ENCODE assay signal across 12 cellular contexts in genomic region chr14:100536721-100537700, GRCh38. TPM values are rescaled to one million over a fixed set of nuclear protein-coding genes. Genes with fewer than 3 reads are reported as not detected.
DNase-seq lines count a peak whose midpoint lies in the region; ATAC-seq and TF ChIP-seq lines count a peak whose summit lies in the region.
"Had no signal": no experiment of that assay in that cellular context is flagged by ENCODE, and none has a peak within 500 bp of the region (broad histone marks: within the 10 kb centered on the region; RNA-seq: fewer than 3 reads in every experiment).

No MANE protein-coding gene starts in this region.

- peak overlapping the region; percentile 41 for H3K27ac Mint-ChIP-seq in neural progenitor cell
- H3K27ac Mint-ChIP-seq: activated CD8-positive, alpha-beta T cell treated with anti-CD3 and anti-CD28 coated beads for 36 hours had no signal

- DNase-seq in 8988T = peak; percentile 14
- no peak for DNase-seq in esophagus muscularis mucosa (ENCODE audit: extremely low spot score)
- no peak for DNase-seq in neural progenitor cell (ENCODE audit: low spot score)
- DNase-seq in SHP77 treated with DMSO at 0.1 percent for 48 hours (lab: John Stamatoyannopoulos, UW) = no peak
- DNase-seq: activated CD8-positive, alpha-beta T cell treated with anti-CD3 and anti-CD28 coated beads for 36 hours; NCI-H1436 had no signal

- ATAC-seq in HG03108 (IDR thresholded peaks at IDR 0.05; ENCODE audit: unreplicated experiment) = no peak
- no peak for ATAC-seq in GM18867 (IDR thresholded peaks at IDR 0.05; ENCODE audit: unreplicated experiment)
- ATAC-seq in HG03460 (IDR thresholded peaks at IDR 0.05; ENCODE audit: unreplicated experiment) = no peak
- ATAC-seq: activated CD8-positive, alpha-beta T cell treated with anti-CD3 and anti-CD28 coated beads for 36 hours had no signal

- no peak overlapping the region for H3K4me2 ChIP-seq in neural progenitor cell

- H3K79me2 ChIP-seq in neural progenitor cell (ENCODE audit: low read depth) = no peaks in the 10 kb centered on the region

- TF ChIP-seq POLR2A in esophagus muscularis mucosa (IDR thresholded peaks at IDR 0.05; ENCODE audit: low read depth) = no peak

- H3K27me3 Mint-ChIP-seq in neural progenitor cell (ENCODE audit: insufficient read depth, low read depth) = peaks cover 9% of the 10 kb centered on the region
- H3K27me3 Mint-ChIP-seq: activated CD8-positive, alpha-beta T cell treated with anti-CD3 and anti-CD28 coated beads for 36 hours had no signal

- TF ChIP-seq CTCF in HEK293 (tag by site-specific recombination; IDR thresholded peaks at IDR 0.05) (no peak), esophagus muscularis mucosa (IDR thresholded peaks at IDR 0.05) (no peak), neural progenitor cell (IDR thresholded peaks at IDR 0.05) (no peak)

- H3K27me3 ChIP-seq in esophagus muscularis mucosa (no peaks in the 10 kb centered on the region), neural progenitor cell (no peaks in the 10 kb centered on the region)
- H3K27me3 ChIP-seq: vagina had no signal

- H3K4me3 ChIP-seq in HEK293 (ENCODE audit: low read depth, low read length) = no peak overlapping the region
- H3K4me3 ChIP-seq in esophagus muscularis mucosa = peak overlapping the region; percentile 18 to 41 (median 29)
- no peak overlapping the region for H3K4me3 ChIP-seq in neural progenitor cell
- H3K4me3 ChIP-seq: SK-N-MC had no signal

- H3K4me1 ChIP-seq in HEK293 (ENCODE audit: control insufficient read depth, insufficient read depth, low read length) = no peaks in the 10 kb centered on the region
- H3K4me1 ChIP-seq in esophagus muscularis mucosa = peaks cover 8 to 33% (median 26%) of the 10 kb centered on the region in 4 donors
- H3K4me1 ChIP-seq in neural progenitor cell = peaks cover 12% of the 10 kb centered on the region

- no peaks in the 10 kb centered on the region for H3K36me3 Mint-ChIP-seq in neural progenitor cell

- CTCF ChIA-PET in HEK293 (lab: Yijun Ruan, JAX) = interaction anchor here (0.7 kb wide), 1 partner anchor 211 kb away, joined by 3 read pairs; no protein-coding TSS in a partner anchor

- H3K4me1 Mint-ChIP-seq in neural progenitor cell = peaks cover 23% of the 10 kb centered on the region

- H2AFZ ChIP-seq in neural progenitor cell (replicated peaks) = no peak overlapping the region

- H3K36me3 ChIP-seq in HEK293 (ENCODE audit: control insufficient read depth in 2 of 2, insufficient read depth in 1 of 2, low read length in 2 of 2) = no peaks in the 10 kb centered on the region
- peaks cover 0 to 7% (median 1%) of the 10 kb centered on the region in 4 donors for H3K36me3 ChIP-seq in esophagus muscularis mucosa
- H3K36me3 ChIP-seq in neural progenitor cell = no peaks in the 10 kb centered on the region
- H3K36me3 ChIP-seq: vagina had no signal

- intact Hi-C loops in esophagus muscularis mucosa (cut with DNase I) = no loop called here

- no peak overlapping the region for H3K4me3 Mint-ChIP-seq in neural progenitor cell
- H3K4me3 Mint-ChIP-seq: activated CD8-positive, alpha-beta T cell treated with anti-CD3 and anti-CD28 coated beads for 36 hours had no signal

- H3K9ac ChIP-seq in neural progenitor cell = no peak overlapping the region

- H3K9me3 ChIP-seq in HEK293 (ENCODE audit: control insufficient read depth, insufficient read depth, low read depth, low read length) (no peaks in the 10 kb centered on the region), esophagus muscularis mucosa (no peaks in the 10 kb centered on the region), neural progenitor cell (ENCODE audit: low read depth) (no peaks in the 10 kb centered on the region)
- H3K9me3 ChIP-seq: vagina had no signal

- no peaks in the 10 kb centered on the region for H3K9me3 Mint-ChIP-seq in neural progenitor cell
- H3K9me3 Mint-ChIP-seq: activated CD8-positive, alpha-beta T cell treated with anti-CD3 and anti-CD28 coated beads for 36 hours had no signal

- H4K20me1 ChIP-seq in neural progenitor cell (ENCODE audit: low read depth) = no peaks in the 10 kb centered on the region

- TF ChIP-seq EP300 in esophagus muscularis mucosa (IDR thresholded peaks at IDR 0.05) = no peak

- H3F3A ChIP-seq in neural progenitor cell (ENCODE audit: low read depth) = no peaks in the 10 kb centered on the region

- POLR2A ChIA-PET in HEK293 (lab: Yijun Ruan, JAX) = no interaction called here

- WGBS in esophagus muscularis mucosa = 90% methylated on average over 37 of the region's 38 CpGs

- no peak overlapping the region for H3K27ac ChIP-seq in HEK293 (ENCODE audit: extremely low read depth, low read depth, low read length)
- peak overlapping the region; percentile 3 to 40 (median 20) for H3K27ac ChIP-seq in esophagus muscularis mucosa (replicated peaks in 1 of 4)
- H3K27ac ChIP-seq in neural progenitor cell = no peak overlapping the region
- H3K27ac ChIP-seq: SK-N-MC, vagina had no signal

TF ChIP-seq in HEK293, 187 proteins besides CTCF, POLR2A, EP300 and RAD21:
- no peak for TF ChIP-seq ZNF701 (tag by site-specific recombination; IDR thresholded peaks at IDR 0.05)
- TF ChIP-seq FEZF1 (tag by site-specific recombination; IDR thresholded peaks at IDR 0.05) = no peak
- no peak for TF ChIP-seq ZNF292 (tag by site-specific recombination; IDR thresholded peaks at IDR 0.05; ENCODE audit: borderline replicate concordance, low read depth)
- TF ChIP-seq, protein P1, sequence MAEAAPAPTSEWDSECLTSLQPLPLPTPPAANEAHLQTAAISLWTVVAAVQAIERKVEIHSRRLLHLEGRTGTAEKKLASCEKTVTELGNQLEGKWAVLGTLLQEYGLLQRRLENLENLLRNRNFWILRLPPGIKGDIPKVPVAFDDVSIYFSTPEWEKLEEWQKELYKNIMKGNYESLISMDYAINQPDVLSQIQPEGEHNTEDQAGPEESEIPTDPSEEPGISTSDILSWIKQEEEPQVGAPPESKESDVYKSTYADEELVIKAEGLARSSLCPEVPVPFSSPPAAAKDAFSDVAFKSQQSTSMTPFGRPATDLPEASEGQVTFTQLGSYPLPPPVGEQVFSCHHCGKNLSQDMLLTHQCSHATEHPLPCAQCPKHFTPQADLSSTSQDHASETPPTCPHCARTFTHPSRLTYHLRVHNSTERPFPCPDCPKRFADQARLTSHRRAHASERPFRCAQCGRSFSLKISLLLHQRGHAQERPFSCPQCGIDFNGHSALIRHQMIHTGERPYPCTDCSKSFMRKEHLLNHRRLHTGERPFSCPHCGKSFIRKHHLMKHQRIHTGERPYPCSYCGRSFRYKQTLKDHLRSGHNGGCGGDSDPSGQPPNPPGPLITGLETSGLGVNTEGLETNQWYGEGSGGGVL (tag by site-specific recombination; IDR thresholded peaks at IDR 0.05) = no peak
- TF ChIP-seq ZNF26 (tag by site-specific recombination; IDR thresholded peaks at IDR 0.05) = no peak
- peak; percentile 61 for TF ChIP-seq EGR2 (tag by site-specific recombination; IDR thresholded peaks at IDR 0.05; ENCODE audit: low read depth)
- TF ChIP-seq ZNF596 (tag by site-specific recombination; IDR thresholded peaks at IDR 0.05) = no peak
- TF ChIP-seq ZSCAN30 (tag by site-specific recombination; IDR thresholded peaks at IDR 0.05) = no peak
- no peak for TF ChIP-seq GLIS1 (tag by site-specific recombination; IDR thresholded peaks at IDR 0.05)
- TF ChIP-seq ZFHX2 (tag by site-specific recombination; conservative IDR thresholded peaks at IDR 0.05) = peak; percentile 37; the same call in 1 of the 2 replicates
- no peak for TF ChIP-seq RBAK (tag by site-specific recombination; IDR thresholded peaks at IDR 0.05)
- no peak for TF ChIP-seq WT1 (tag by site-specific recombination; IDR thresholded peaks at IDR 0.05)

RNA-seq across cellular contexts. Expression of gene BEGAIN, which starts 50.2 kb away (rescaled TPM):
- total RNA-seq in esophagus muscularis mucosa (1 to 10 TPM; 3.5 to 7.1 (median 6.6) TPM), neural progenitor cell (ENCODE audit: low replicate concordance) (4.0 and 13.4 TPM in 2 replicates)

Comparison
In these comparisons a context has a peak if more than half of its experiments do, and no peak if none do; other contexts are left out.
1. H3K27ac ChIP-seq: peak in esophagus muscularis mucosa (4 of 4); none in HEK293 (single experiment) and neural progenitor cell (single experiment).
2. H3K4me3 ChIP-seq: peak in esophagus muscularis mucosa (4 of 4); none in HEK293 (single experiment) and neural progenitor cell (single experiment).